Comparison of ENCODE assay signal across 8 cellular contexts in genomic region chr12:67355428-67356385, GRCh38.
DNase-seq lines count a peak whose midpoint lies in the region; ATAC-seq and TF ChIP-seq lines count a peak whose summit lies in the region.

No MANE protein-coding gene starts in this region.

- H3K4me1 Mint-ChIP-seq in Caco-2 (ENCODE audit: low read depth, unreplicated experiment): peaks cover 5% of the 10 kb centered on the region
- H3K4me1 Mint-ChIP-seq in activated T-helper 2 cell treated with anti-CD3 and anti-CD28 coated beads, Interferon-gamma antibody, Interleukin-2, Interleukin-4, amounts not matched to agents 10 μg/mL and 5 μg/mL and 100 μg/mL, durations not matched to agents 14 hours and 24 hours and 36 hours (ENCODE audit: low read depth): peaks cover 24% of the 10 kb centered on the region

- no peak overlapping the region for H3K27ac Mint-ChIP-seq in Caco-2 (ENCODE audit: unreplicated experiment)
- no peak overlapping the region for H3K27ac Mint-ChIP-seq in activated T-helper 2 cell treated with anti-CD3 and anti-CD28 coated beads, Interferon-gamma antibody, Interleukin-2, Interleukin-4, amounts not matched to agents 10 μg/mL and 5 μg/mL and 100 μg/mL, durations not matched to agents 14 hours and 24 hours and 36 hours

- H3K4me1 ChIP-seq in Caco-2 (peaks cover 3% of the 10 kb centered on the region; the same call in 1 of the 2 replicates), gastroesophageal sphincter (peaks cover 3 to 44% (median 4%) of the 10 kb centered on the region in 3 donors), prostate gland (replicated peaks) (no peaks in the 10 kb centered on the region)

- ATAC-seq in gastroesophageal sphincter: peak; percentile 50

- no TSS peak for BruUV-seq in Caco-2 (replicated peaks; lab: Mats Ljungman, UMichigan)

- TF ChIP-seq POLR2A in gastroesophageal sphincter (IDR thresholded peaks at IDR 0.05) (no peak), prostate gland (IDR thresholded peaks at IDR 0.05) (no peak)

- 8 to 17% methylated on average over 8 of the region's 8 CpGs for WGBS in gastroesophageal sphincter (ENCODE audit: low coverage in 1 of 2), 2 donors
- WGBS in prostate gland: 4% methylated on average over 8 of the region's 8 CpGs

- intact Hi-C loops in Caco-2 (cut with micrococcal nuclease; ENCODE audit: unreplicated experiment) (loop anchor here (1.0 to 10.0 kb wide), 5 partner anchors 60 to 962 kb away; partner anchors contain the start of gene DYRK2), prostate gland (cut with DNase I) (loop anchor here (2.0 to 10.0 kb wide), 4 partner anchors 87 to 959 kb away; partner anchors contain the start of gene DYRK2)
- intact Hi-C loops in activated T-helper 2 cell treated with anti-CD3 and anti-CD28 coated beads, Interferon-gamma antibody, Interleukin-2, Interleukin-4, amounts not matched to agents 10 μg/mL and 5 μg/mL and 100 μg/mL, durations not matched to agents 14 hours and 24 hours and 36 hours (cut with micrococcal nuclease): loop anchor here (1.0 to 10.0 kb wide), 5 partner anchors 87 to 799 kb away; partner anchors contain the start of genes DYRK2 and IFNG

- no peak overlapping the region for H3K4me3 Mint-ChIP-seq in Caco-2 (ENCODE audit: unreplicated experiment)
- H3K4me3 Mint-ChIP-seq in activated T-helper 2 cell treated with anti-CD3 and anti-CD28 coated beads, Interferon-gamma antibody, Interleukin-2, Interleukin-4, amounts not matched to agents 10 μg/mL and 5 μg/mL and 100 μg/mL, durations not matched to agents 14 hours and 24 hours and 36 hours (ENCODE audit: low read depth): no peak overlapping the region

- H3K36me3 ChIP-seq in Caco-2 (ENCODE audit: control insufficient read depth, insufficient read depth, low read length) (no peaks in the 10 kb centered on the region), gastroesophageal sphincter (no peaks in the 10 kb centered on the region), prostate gland (no peaks in the 10 kb centered on the region)

- no peaks in the 10 kb centered on the region for H3K27me3 Mint-ChIP-seq in Caco-2 (ENCODE audit: insufficient read depth, unreplicated experiment)
- H3K27me3 Mint-ChIP-seq in activated T-helper 2 cell treated with anti-CD3 and anti-CD28 coated beads, Interferon-gamma antibody, Interleukin-2, Interleukin-4, amounts not matched to agents 10 μg/mL and 5 μg/mL and 100 μg/mL, durations not matched to agents 14 hours and 24 hours and 36 hours (ENCODE audit: low read depth): peaks cover 6% of the 10 kb centered on the region

- H3K9me3 Mint-ChIP-seq in Caco-2 (ENCODE audit: unreplicated experiment): no peaks in the 10 kb centered on the region
- no peaks in the 10 kb centered on the region for H3K9me3 Mint-ChIP-seq in activated T-helper 2 cell treated with anti-CD3 and anti-CD28 coated beads, Interferon-gamma antibody, Interleukin-2, Interleukin-4, amounts not matched to agents 10 μg/mL and 5 μg/mL and 100 μg/mL, durations not matched to agents 14 hours and 24 hours and 36 hours

- CTCF ChIA-PET in Caco-2 (lab: Charles Lee): interaction anchor here (0.5 to 2.5 kb wide), 22 partner anchors 10 to 1917 kb away, joined by 3 to 25 read pairs (median 4); no protein-coding TSS in a partner anchor

- H3K36me3 Mint-ChIP-seq in Caco-2 (ENCODE audit: insufficient read depth, unreplicated experiment): no peaks in the 10 kb centered on the region
- H3K36me3 Mint-ChIP-seq in activated T-helper 2 cell treated with anti-CD3 and anti-CD28 coated beads, Interferon-gamma antibody, Interleukin-2, Interleukin-4, amounts not matched to agents 10 μg/mL and 5 μg/mL and 100 μg/mL, durations not matched to agents 14 hours and 24 hours and 36 hours (ENCODE audit: low read depth): no peaks in the 10 kb centered on the region

- DNase-seq in Caco-2 (peak in 1 of 2 experiments; percentile 35), GM20000 (ENCODE audit: low spot score) (peak; percentile 33), NCI-H2029 (lab: John Stamatoyannopoulos, UW) (peak; percentile 74), prostate gland (ENCODE audit: low spot score) (no peak)
- DNase-seq in activated T-helper 2 cell treated with anti-CD3 and anti-CD28 coated beads, Interferon-gamma antibody, Interleukin-2, Interleukin-4, amounts not matched to agents 10 μg/mL and 5 μg/mL and 100 μg/mL, durations not matched to agents 14 hours and 24 hours and 36 hours (ENCODE audit: low spot score): no peak
- DNase-seq in NK-92 treated with Interleukin-12 subunit alpha and Interleukin-12 subunit beta, amount 100 ng/mL, for 24 hours (lab: John Stamatoyannopoulos, UW): no peak

- H3K4me3 ChIP-seq in Caco-2 (ENCODE audit: low read depth, low read length): no peak overlapping the region
- H3K4me3 ChIP-seq in gastroesophageal sphincter: no peak overlapping the region
- no peak overlapping the region for H3K4me3 ChIP-seq in prostate gland

- no peaks in the 10 kb centered on the region for H3K9me3 ChIP-seq in Caco-2
- no peaks in the 10 kb centered on the region for H3K9me3 ChIP-seq in gastroesophageal sphincter
- H3K9me3 ChIP-seq in prostate gland: no peaks in the 10 kb centered on the region

- peak overlapping the region; percentile 26 for H3K27ac ChIP-seq in VCaP
- peak overlapping the region; percentile 21 to 61 (median 30) for H3K27ac ChIP-seq in gastroesophageal sphincter
- no peak overlapping the region for H3K27ac ChIP-seq in prostate gland

- POLR2A ChIA-PET in Caco-2 (lab: Charles Lee): no interaction called here

- H3K27me3 ChIP-seq in Caco-2 (replicated peaks; ENCODE audit: control insufficient read depth, insufficient read depth, low read length) (no peaks in the 10 kb centered on the region), gastroesophageal sphincter (no peaks in the 10 kb centered on the region), prostate gland (replicated peaks; ENCODE audit: insufficient read depth) (no peaks in the 10 kb centered on the region)

- no peak for TF ChIP-seq EP300 in gastroesophageal sphincter (IDR thresholded peaks at IDR 0.05)

- TF ChIP-seq CTCF in Caco-2 (IDR thresholded peaks at IDR 0.05; ENCODE audit: insufficient read depth in 1 of 2, low read depth in 1 of 2, low read length in 1 of 2, severe bottlenecking in 1 of 2, unreplicated experiment in 1 of 2) (peak; percentile 55 to 60), GM20000 (IDR thresholded peaks at IDR 0.05; ENCODE audit: extremely low read depth, missing control alignments) (peak; percentile 4), VCaP (conservative IDR thresholded peaks at IDR 0.05) (peak; percentile 74), gastroesophageal sphincter (IDR thresholded peaks at IDR 0.05) (peak; percentile 32 to 56 (median 38)), prostate gland (IDR thresholded peaks at IDR 0.05) (peak in 3 of 4 experiments; percentile 34 to 48 (median 34))

Comparison
In these comparisons a context has a peak if more than half of its experiments do, and no peak if none do; other contexts are left out.
1. DNase-seq: peak in GM20000 (single experiment) and NCI-H2029 (single experiment); none in prostate gland (single experiment), activated T-helper 2 cell treated with anti-CD3 and anti-CD28 coated beads, Interferon-gamma antibody, Interleukin-2, Interleukin-4, amounts not matched to agents 10 μg/mL and 5 μg/mL and 100 μg/mL, durations not matched to agents 14 hours and 24 hours and 36 hours (single experiment) and NK-92 treated with Interleukin-12 subunit alpha and Interleukin-12 subunit beta, amount 100 ng/mL, for 24 hours (single experiment).
2. CTCF ChIP-seq: peak in every context shown above with its lines; median percentile 74 in VCaP; 58 in Caco-2; 38 in gastroesophageal sphincter; 34 in prostate gland; 4 in GM20000.
3. H3K27ac ChIP-seq: peak in VCaP (single experiment) and gastroesophageal sphincter (4 of 4); none in prostate gland (0 of 2).